ENCODE assay signal across 25 cellular contexts in the genomic region with DNA sequence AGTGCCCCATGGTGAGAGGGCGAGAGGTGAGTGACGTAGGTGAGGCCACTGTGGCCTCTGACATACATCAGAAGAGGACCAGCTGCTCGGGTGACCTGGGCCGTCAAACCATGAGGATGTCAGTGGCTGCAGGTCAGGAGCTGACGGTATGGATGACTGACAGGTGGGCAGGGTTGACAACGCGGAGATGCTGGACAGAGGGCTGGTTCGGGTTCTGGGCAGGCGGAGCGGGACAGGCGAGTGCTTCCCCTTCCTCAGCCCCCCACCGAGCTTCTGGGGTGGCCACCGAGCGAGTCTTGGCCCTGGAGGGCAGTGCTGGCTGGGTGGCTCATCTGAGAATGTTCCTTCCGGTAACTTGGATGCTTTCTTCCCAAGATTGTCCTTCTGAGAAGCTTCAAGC.
"Had no signal": no experiment of that assay in that cellular context is flagged by ENCODE, and none has a peak within 500 bp of the region (broad histone marks: within the 10 kb centered on the region; RNA-seq: fewer than 3 reads in every experiment).

No MANE protein-coding gene starts in this region.

- H3K9me3 ChIP-seq: esophagus muscularis mucosa, heart right ventricle, left lung, ovary, thyroid gland, upper lobe of left lung had no signal

- DNase-seq: activated CD4-positive, alpha-beta T cell treated with anti-CD3 and anti-CD28 coated beads for 1 hour; activated CD4-positive, alpha-beta T cell treated with anti-CD3 and anti-CD28 coated beads, Interleukin-2, amount 10 ng/mL, durations not matched to agents 7 days and 5 days; activated CD8-positive, alpha-beta T cell treated with anti-CD3 and anti-CD28 coated beads for 36 hours; activated naive CD4-positive, alpha-beta T cell; activated T-cell treated with anti-CD3 and anti-CD28 coated beads, Interleukin-2, amount 50 U/mL, for 72 hours; foreskin keratinocyte; heart right ventricle; left lung; mesendoderm; natural killer cell; ovary; stimulated activated CD4-positive, alpha-beta T cell treated with anti-CD3 and anti-CD28 coated beads, Interleukin-12 subunit alpha, Interleukin-12 subunit beta, amount 100 ng/mL, for 4 hours; stimulated activated CD4-positive, alpha-beta T cell treated with anti-CD3 and anti-CD28 coated beads, Interleukin-4, amount 100 ng/mL, for 1 hour; T-helper 2 cell; thyroid gland had no signal

- ATAC-seq: activated CD8-positive, alpha-beta T cell treated with anti-CD3 and anti-CD28 coated beads for 36 hours; activated naive CD4-positive, alpha-beta T cell treated with anti-CD3 and anti-CD28 coated beads, Interleukin-2, amount 50 U/mL, for 72 hours; activated T-cell treated with anti-CD3 and anti-CD28 coated beads, Interleukin-2, amount 50 U/mL, for 72 hours; foreskin keratinocyte; heart right ventricle; left lung; sciatic nerve had no signal

- H3K36me3 Mint-ChIP-seq: natural killer cell had no signal

- H3K36me3 ChIP-seq: ovary had no signal

- H3K27ac ChIP-seq: esophagus muscularis mucosa, foreskin keratinocyte, heart right ventricle, left lung, ovary, skin epidermis, thyroid gland, upper lobe of left lung had no signal

- H3K4me3 Mint-ChIP-seq: activated CD4-positive, alpha-beta T cell treated with anti-CD3 and anti-CD28 coated beads, Interleukin-2, amount 10 ng/mL, durations not matched to agents 7 days and 5 days; activated CD8-positive, alpha-beta T cell treated with anti-CD3 and anti-CD28 coated beads for 36 hours; activated T-cell treated with anti-CD3 and anti-CD28 coated beads, Interleukin-2, amount 50 U/mL, for 72 hours; central memory CD8-positive, alpha-beta T cell; dendritic cell treated with granulocyte-macrophage colony-stimulating factor and Interleukin-4, amounts not matched to agents 40 ng/mL and 50 ng/mL, for 4 days; natural killer cell; stimulated activated naive CD8-positive, alpha-beta T cell treated with anti-CD3 and anti-CD28 coated beads, Interleukin-15, Interleukin-2, amounts not matched to agents 100 ng/mL and 50 ng/mL, for 24 hours had no signal

- H3K27me3 ChIP-seq: esophagus muscularis mucosa, foreskin keratinocyte, heart right ventricle, left lung, ovary, thyroid gland, upper lobe of left lung had no signal

- H3K4me1 Mint-ChIP-seq: activated CD4-positive, alpha-beta T cell treated with anti-CD3 and anti-CD28 coated beads, Interleukin-2, amount 10 ng/mL, durations not matched to agents 7 days and 5 days; central memory CD8-positive, alpha-beta T cell; natural killer cell had no signal

- H3K9me3 Mint-ChIP-seq: activated CD4-positive, alpha-beta T cell treated with anti-CD3 and anti-CD28 coated beads, Interleukin-2, amount 10 ng/mL, durations not matched to agents 7 days and 5 days; activated CD8-positive, alpha-beta T cell treated with anti-CD3 and anti-CD28 coated beads for 36 hours; activated naive CD4-positive, alpha-beta T cell treated with anti-CD3 and anti-CD28 coated beads, Interleukin-2, amount 50 U/mL, for 72 hours; activated T-cell treated with anti-CD3 and anti-CD28 coated beads, Interleukin-2, amount 50 U/mL, for 72 hours; central memory CD8-positive, alpha-beta T cell; dendritic cell treated with granulocyte-macrophage colony-stimulating factor and Interleukin-4, amounts not matched to agents 40 ng/mL and 50 ng/mL, for 4 days; natural killer cell; stimulated activated naive CD8-positive, alpha-beta T cell treated with anti-CD3 and anti-CD28 coated beads, Interleukin-15, Interleukin-2, amounts not matched to agents 100 ng/mL and 50 ng/mL, for 24 hours had no signal

- H3K4me3 ChIP-seq: esophagus muscularis mucosa, heart right ventricle, left lung, lung, ovary, skin epidermis, thyroid gland, upper lobe of left lung had no signal

- H3K27me3 Mint-ChIP-seq: activated CD4-positive, alpha-beta T cell treated with anti-CD3 and anti-CD28 coated beads, Interleukin-2, amount 10 ng/mL, durations not matched to agents 7 days and 5 days; activated CD8-positive, alpha-beta T cell treated with anti-CD3 and anti-CD28 coated beads for 36 hours; central memory CD8-positive, alpha-beta T cell; dendritic cell treated with granulocyte-macrophage colony-stimulating factor and Interleukin-4, amounts not matched to agents 40 ng/mL and 50 ng/mL, for 4 days; progenitor cell of endocrine pancreas; stimulated activated naive CD8-positive, alpha-beta T cell treated with anti-CD3 and anti-CD28 coated beads, Interleukin-15, Interleukin-2, amounts not matched to agents 100 ng/mL and 50 ng/mL, for 24 hours had no signal

- H3K4me1 ChIP-seq: esophagus muscularis mucosa, foreskin keratinocyte, heart right ventricle, left lung, thyroid gland, upper lobe of left lung had no signal

- H3K27ac Mint-ChIP-seq: activated CD4-positive, alpha-beta T cell treated with anti-CD3 and anti-CD28 coated beads, Interleukin-2, amount 10 ng/mL, durations not matched to agents 7 days and 5 days; activated CD8-positive, alpha-beta T cell treated with anti-CD3 and anti-CD28 coated beads for 36 hours; activated T-cell treated with anti-CD3 and anti-CD28 coated beads, Interleukin-2, amount 50 U/mL, for 72 hours; dendritic cell treated with granulocyte-macrophage colony-stimulating factor and Interleukin-4, amounts not matched to agents 40 ng/mL and 50 ng/mL, for 4 days; natural killer cell; progenitor cell of endocrine pancreas; stimulated activated naive CD8-positive, alpha-beta T cell treated with anti-CD3 and anti-CD28 coated beads, Interleukin-15, Interleukin-2, amounts not matched to agents 100 ng/mL and 50 ng/mL, for 24 hours had no signal
